10 cellular contexts compared by ENCODE assay signal in genomic region chr16:28136751-28137434, GRCh38.
A peak's percentile ranks its signal among the peaks of the same experiment; 100 is the strongest.
DNase-seq lines count a peak whose midpoint lies in the region; ATAC-seq and TF ChIP-seq lines count a peak whose summit lies in the region.
"Had no signal": no experiment of that assay in that cellular context is flagged by ENCODE, and none has a peak within 500 bp of the region (broad histone marks: within the 10 kb centered on the region; RNA-seq: fewer than 3 reads in every experiment).

No MANE protein-coding gene starts in this region.

- H3K27me3 ChIP-seq in gastrocnemius medialis, result no peaks in the 10 kb centered on the region
- H3K27me3 ChIP-seq: suprapubic skin had no signal

- CTCF ChIA-PET in WTC11 (lab: Charles Lee), result interaction anchor here (0.9 kb wide), 1 partner anchor 76 kb away, joined by 3 read pairs; no protein-coding TSS in a partner anchor

- H3K36me3 Mint-ChIP-seq in WTC11 (peaks cover 56% of the 10 kb centered on the region), nephron progenitor cell (ENCODE audit: low read depth) (peaks cover 57% of the 10 kb centered on the region)

- H3K4me3 Mint-ChIP-seq in WTC11 (no peak overlapping the region), nephron progenitor cell (no peak overlapping the region)

- peaks cover 0 to 3% of the 10 kb centered on the region in 2 donors for H3K4me1 ChIP-seq in gastrocnemius medialis
- H3K4me1 ChIP-seq: suprapubic skin had no signal

- intact Hi-C loops in gastrocnemius medialis (cut with DNase I; ENCODE audit: low total_unique reads), result no loop called here

- DNase-seq in GM10266 (ENCODE audit: extremely low spot score) (no peak), WTC11 (ENCODE audit: low spot score) (no peak), cerebellar cortex (ENCODE audit: low spot score) (peak; percentile 31), nephron progenitor cell (no peak), NCI-H1092 (lab: John Stamatoyannopoulos, UW) (no peak), SK-N-DZ (ENCODE audit: low spot score) (no peak), H4 (ENCODE audit: low spot score) (no peak), gastrocnemius medialis (no peak)
- DNase-seq: GF-D8 had no signal

- H3K4me3 ChIP-seq in gastrocnemius medialis, result no peak overlapping the region
- H3K4me3 ChIP-seq: suprapubic skin had no signal

- peaks cover 8% of the 10 kb centered on the region for H3K4me1 Mint-ChIP-seq in WTC11
- peaks cover 15% of the 10 kb centered on the region for H3K4me1 Mint-ChIP-seq in nephron progenitor cell

- TF ChIP-seq POLR2A in gastrocnemius medialis (IDR thresholded peaks at IDR 0.05), result no peak

- H3K27ac Mint-ChIP-seq in WTC11 (peak overlapping the region; percentile 87), nephron progenitor cell (peak overlapping the region; percentile 77)

- H3K9me3 Mint-ChIP-seq in WTC11 (no peaks in the 10 kb centered on the region), nephron progenitor cell (no peaks in the 10 kb centered on the region)

- in situ Hi-C loops in gastrocnemius medialis (cut with MboI; ENCODE audit: low sequenced_read_pairs in 4 of 4), result loop anchor here in 1 of 4 donors (25.0 kb wide), 1 partner anchor 100 kb away; no protein-coding TSS in a partner anchor

- no peaks in the 10 kb centered on the region for H3K9me3 ChIP-seq in gastrocnemius medialis
- H3K9me3 ChIP-seq: suprapubic skin had no signal

- no peak overlapping the region for H3K27ac ChIP-seq in gastrocnemius medialis
- H3K27ac ChIP-seq: suprapubic skin had no signal

- H3K27me3 Mint-ChIP-seq in WTC11 (ENCODE audit: low read depth) (no peaks in the 10 kb centered on the region), nephron progenitor cell (ENCODE audit: low read depth, poor library complexity) (peaks cover 2% of the 10 kb centered on the region)

- ATAC-seq in WTC11, result no peak
- no peak for ATAC-seq in gastrocnemius medialis

- POLR2A ChIA-PET in WTC11 (lab: Charles Lee), result no interaction called here

- peaks cover 0 to 34% of the 10 kb centered on the region in 2 donors for H3K36me3 ChIP-seq in gastrocnemius medialis

- peak; percentile 19 for TF ChIP-seq CTCF in GM10266 (IDR thresholded peaks at IDR 0.05; ENCODE audit: control insufficient read depth, insufficient read depth, low read depth, missing control alignments)
- TF ChIP-seq CTCF in WTC11 (IDR thresholded peaks at IDR 0.05), result no peak
- no peak for TF ChIP-seq CTCF in nephron progenitor cell (IDR thresholded peaks at IDR 0.05)
- no peak for TF ChIP-seq CTCF in gastrocnemius medialis (IDR thresholded peaks at IDR 0.05 in 4 of 5, conservative IDR thresholded peaks at IDR 0.05 in 1 of 5)

TF ChIP-seq in WTC11, 78 proteins besides CTCF, POLR2A, EP300 and RAD21:
- TF ChIP-seq PREB (CRISPR knock-in tag; IDR thresholded peaks at IDR 0.05; ENCODE audit: borderline replicate concordance), result no peak
- TF ChIP-seq ZSCAN18 (CRISPR knock-in tag; IDR thresholded peaks at IDR 0.05), result no peak
- TF ChIP-seq TEAD4 (CRISPR knock-in tag; IDR thresholded peaks at IDR 0.05), result no peak
- TF ChIP-seq RELA (CRISPR knock-in tag; IDR thresholded peaks at IDR 0.05; ENCODE audit: borderline replicate concordance), result no peak
- TF ChIP-seq USF2 (CRISPR knock-in tag; IDR thresholded peaks at IDR 0.05), result no peak
- no peak for TF ChIP-seq NR1H2 (CRISPR knock-in tag; IDR thresholded peaks at IDR 0.05)
